9 cellular contexts compared by ENCODE assay signal in genomic region chr16:27432600-27432957, GRCh38. TPM values are rescaled to one million over a fixed set of nuclear protein-coding genes. Genes with fewer than 3 reads are reported as not detected.
DNase-seq lines count a peak whose midpoint lies in the region; ATAC-seq and TF ChIP-seq lines count a peak whose summit lies in the region.
"Had no signal": no experiment of that assay in that cellular context is flagged by ENCODE, and none has a peak within 500 bp of the region (broad histone marks: within the 10 kb centered on the region; RNA-seq: fewer than 3 reads in every experiment).

No MANE protein-coding gene starts in this region.

- no peaks in the 10 kb centered on the region for H3K79me2 ChIP-seq in neural progenitor cell (ENCODE audit: low read depth)

- no peak overlapping the region for H3K4me3 ChIP-seq in CD4-positive, alpha-beta memory T cell (ENCODE audit: low read length in 2 of 2)
- H3K4me3 ChIP-seq in choroid plexus epithelial cell (ENCODE audit: low read depth, low read length) (no peak overlapping the region), neural progenitor cell (no peak overlapping the region)

- no peak for DNase-seq in CD4-positive, alpha-beta memory T cell
- DNase-seq in LHCN-M2 (ENCODE audit: low read depth) (peak; percentile 70), choroid plexus epithelial cell (ENCODE audit: low read depth) (peak; percentile 91), neural progenitor cell (ENCODE audit: low spot score) (no peak), hypothalamus (lab: John Stamatoyannopoulos, UW) (no peak), posterior cingulate gyrus (no peak)
- DNase-seq: effector memory CD4-positive, alpha-beta T cell had no signal

- no peaks in the 10 kb centered on the region for H4K20me1 ChIP-seq in neural progenitor cell (ENCODE audit: low read depth)

- no peak for ATAC-seq in HG03280 (IDR thresholded peaks at IDR 0.05; ENCODE audit: unreplicated experiment)
- no peak for ATAC-seq in GM21515 (IDR thresholded peaks at IDR 0.05; ENCODE audit: unreplicated experiment)

- H3K9me3 ChIP-seq in CD4-positive, alpha-beta memory T cell (ENCODE audit: control insufficient read depth in 1 of 2, low read length in 2 of 2) = no peaks in the 10 kb centered on the region
- H3K9me3 ChIP-seq in neural progenitor cell (ENCODE audit: low read depth) = no peaks in the 10 kb centered on the region

- no peak overlapping the region for H3K9ac ChIP-seq in neural progenitor cell

- TF ChIP-seq CTCF in choroid plexus epithelial cell (conservative IDR thresholded peaks at IDR 0.05; ENCODE audit: low read depth, low read length) (no peak), neural progenitor cell (IDR thresholded peaks at IDR 0.05) (no peak)

- POLR2A ChIA-PET in CD4-positive, alpha-beta memory T cell (lab: Charles Lee; ENCODE audit: partially characterized antibody) = no interaction called here

- H3K27ac Mint-ChIP-seq in CD4-positive, alpha-beta memory T cell = peak overlapping the region; percentile 35 to 93 (median 66)
- peak overlapping the region; percentile 51 for H3K27ac Mint-ChIP-seq in neural progenitor cell

- no peaks in the 10 kb centered on the region for H3K9me3 Mint-ChIP-seq in CD4-positive, alpha-beta memory T cell
- H3K9me3 Mint-ChIP-seq in neural progenitor cell = no peaks in the 10 kb centered on the region

- H3K27me3 Mint-ChIP-seq in CD4-positive, alpha-beta memory T cell = no peaks in the 10 kb centered on the region
- H3K27me3 Mint-ChIP-seq in neural progenitor cell (ENCODE audit: insufficient read depth, low read depth) = peaks cover 2% of the 10 kb centered on the region

- peaks cover 30 to 47% of the 10 kb centered on the region in 2 donors for H3K36me3 Mint-ChIP-seq in CD4-positive, alpha-beta memory T cell
- no peaks in the 10 kb centered on the region for H3K36me3 Mint-ChIP-seq in neural progenitor cell

- H3K4me1 ChIP-seq in CD4-positive, alpha-beta memory T cell (ENCODE audit: insufficient read depth, low read length) = peaks cover 6% of the 10 kb centered on the region
- H3K4me1 ChIP-seq in neural progenitor cell = no peaks in the 10 kb centered on the region

- peaks cover 9 to 24% (median 11%) of the 10 kb centered on the region in 4 donors for H3K4me1 Mint-ChIP-seq in CD4-positive, alpha-beta memory T cell
- peaks cover under 1% of the 10 kb centered on the region for H3K4me1 Mint-ChIP-seq in neural progenitor cell

- H3K27me3 ChIP-seq in CD4-positive, alpha-beta memory T cell (ENCODE audit: insufficient read depth, low read length) = no peaks in the 10 kb centered on the region
- H3K27me3 ChIP-seq in neural progenitor cell = no peaks in the 10 kb centered on the region

- CTCF ChIA-PET in CD4-positive, alpha-beta memory T cell (lab: Charles Lee; ENCODE audit: partially characterized antibody) = interaction anchor here (0.6 kb wide), 1 partner anchor 322 kb away, joined by 3 read pairs; no protein-coding TSS in a partner anchor

- H3K27ac ChIP-seq in CD4-positive, alpha-beta memory T cell (ENCODE audit: low read depth, low read length) = no peak overlapping the region
- no peak overlapping the region for H3K27ac ChIP-seq in neural progenitor cell

- no peak overlapping the region for H3K4me2 ChIP-seq in neural progenitor cell

- H3K4me3 Mint-ChIP-seq in CD4-positive, alpha-beta memory T cell = no peak overlapping the region
- H3K4me3 Mint-ChIP-seq in neural progenitor cell = no peak overlapping the region

- intact Hi-C loops in CD4-positive, alpha-beta memory T cell (cut with micrococcal nuclease) = no loop called here
- intact Hi-C loops in posterior cingulate gyrus (cut with DNase I) = no loop called here

- H3K36me3 ChIP-seq in CD4-positive, alpha-beta memory T cell (ENCODE audit: insufficient read depth, low read length) = peaks cover 62% of the 10 kb centered on the region
- H3K36me3 ChIP-seq in neural progenitor cell = no peaks in the 10 kb centered on the region

- no peak overlapping the region for H2AFZ ChIP-seq in neural progenitor cell (replicated peaks)

- no peaks in the 10 kb centered on the region for H3F3A ChIP-seq in neural progenitor cell (ENCODE audit: low read depth)

RNA-seq across cellular contexts. Expression of gene IL21R, which starts 30.6 kb away (rescaled TPM):
- 10 to 100 TPM; 28.3 to 29.1 TPM for total RNA-seq in CD4-positive, alpha-beta memory T cell
- 10 to 100 TPM; 18.4 to 28.3 TPM for polyA plus RNA-seq in CD4-positive, alpha-beta memory T cell
- total RNA-seq in LHCN-M2 (2014; rRNA removed) = 5.6 and 10.8 TPM in 2 replicates
- polyA plus RNA-seq in LHCN-M2 (2012) = 3.5 TPM
- total RNA-seq in neural progenitor cell (ENCODE audit: low replicate concordance) = 0.53 TPM in 1 of 2 replicates, not detected in the other

Comparison
In these comparisons a context has a peak if more than half of its experiments do, and no peak if none do; other contexts are left out.
1. DNase-seq: peak in LHCN-M2 (single experiment) and choroid plexus epithelial cell (single experiment); none in CD4-positive, alpha-beta memory T cell (0 of 5), neural progenitor cell (single experiment), hypothalamus (0 of 51) and posterior cingulate gyrus (0 of 10).